1 cellular context compared by ENCODE assay signal in genomic region chr15:24938224-24938623, GRCh38. TPM values are rescaled to one million over a fixed set of nuclear protein-coding genes. Genes with fewer than 3 reads are reported as not detected.
"Had no signal": no experiment of that assay in that cellular context is flagged by ENCODE, and none has a peak within 500 bp of the region (broad histone marks: within the 10 kb centered on the region; RNA-seq: fewer than 3 reads in every experiment).

No MANE protein-coding gene starts in this region.

RNA-seq across cellular contexts. Expression of gene SNURF, which starts 16.6 kb away (rescaled TPM):
- total RNA-seq: ascending aorta had no signal
